In genomic region chr15:65343374-65343981, GRCh38 we compare ENCODE assay signal across 2 cellular contexts.
TF ChIP-seq lines count a peak whose summit lies in the region.

No MANE protein-coding gene starts in this region.

TF ChIP-seq in HEK293, 187 proteins besides CTCF, POLR2A, EP300 and RAD21 (continues in another document):
- TF ChIP-seq ZNF629 (tag by site-specific recombination; IDR thresholded peaks at IDR 0.05) (no peak), EGR2 (tag by site-specific recombination; IDR thresholded peaks at IDR 0.05; ENCODE audit: low read depth) (peak; percentile 42; the same call in 1 of the 2 replicates), MEIS1 (CRISPR knock-in tag; IDR thresholded peaks at IDR 0.05; ENCODE audit: borderline replicate concordance) (no peak), ZNF362 (tag by site-specific recombination; IDR thresholded peaks at IDR 0.05) (no peak), ZNF580 (tag by site-specific recombination; IDR thresholded peaks at IDR 0.05) (no peak), ZNF837 (tag by site-specific recombination; IDR thresholded peaks at IDR 0.05) (no peak), ZFHX2 (tag by site-specific recombination; conservative IDR thresholded peaks at IDR 0.05) (peak; percentile 66), PBX3 (CRISPR knock-in tag; IDR thresholded peaks at IDR 0.05) (no peak), SETDB1 (IDR thresholded peaks at IDR 0.05; ENCODE audit: insufficient read length, low read length) (no peak), ZNF561 (tag by site-specific recombination; IDR thresholded peaks at IDR 0.05; ENCODE audit: borderline replicate concordance) (no peak), PRDM6 (tag by site-specific recombination; IDR thresholded peaks at IDR 0.05) (no peak), OSR2 (tag by site-specific recombination; IDR thresholded peaks at IDR 0.05) (no peak), ATF2 (tag by site-specific recombination; IDR thresholded peaks at IDR 0.05; ENCODE audit: low read depth) (no peak), ZNF76 (tag by site-specific recombination; IDR thresholded peaks at IDR 0.05; ENCODE audit: borderline replicate concordance, low read depth) (no peak), SCRT2 (tag by site-specific recombination; IDR thresholded peaks at IDR 0.05) (peak; percentile 55; the same call in 1 of the 2 replicates), ZNF280C (tag by site-specific recombination; IDR thresholded peaks at IDR 0.05) (no peak), ZNF555 (tag by site-specific recombination; conservative IDR thresholded peaks at IDR 0.05) (no peak), ZNF785 (tag by site-specific recombination; IDR thresholded peaks at IDR 0.05) (no peak), YY1 (tag by site-specific recombination; IDR thresholded peaks at IDR 0.05) (0 out of 2 replicates have a peak, but pooled peaks have one; percentile 29), FEZF1 (tag by site-specific recombination; IDR thresholded peaks at IDR 0.05) (peak; percentile 40; the same call in 1 of the 2 replicates), ZNF311 (tag by site-specific recombination; IDR thresholded peaks at IDR 0.05; ENCODE audit: borderline replicate concordance) (no peak), ZNF571 (tag by site-specific recombination; IDR thresholded peaks at IDR 0.05) (no peak), RBAK (tag by site-specific recombination; IDR thresholded peaks at IDR 0.05) (no peak)

TF ChIP-seq in H1, 55 proteins besides CTCF, POLR2A, EP300 and RAD21:
- no peak for TF ChIP-seq FOSL1 (IDR thresholded peaks at IDR 0.05; ENCODE audit: insufficient read depth, low read depth, low read length)
- TF ChIP-seq ATF3 (IDR thresholded peaks at IDR 0.05; ENCODE audit: insufficient read depth, low read depth, low read length): no peak
- TF ChIP-seq TCF12 (IDR thresholded peaks at IDR 0.05; ENCODE audit: low read depth, low read length): no peak
- no peak for TF ChIP-seq NRF1 (IDR thresholded peaks at IDR 0.05; ENCODE audit: low read depth, low read length)
- no peak for TF ChIP-seq BRCA1 (IDR thresholded peaks at IDR 0.05; ENCODE audit: low read depth, low read length)
